In genomic region chr16:57102888-57103879, GRCh38 we compare ENCODE assay signal across 27 cellular contexts. TPM values are rescaled to one million over a fixed set of nuclear protein-coding genes. Genes with fewer than 3 reads are reported as not detected.
A peak's percentile ranks its signal among the peaks of the same experiment; 100 is the strongest.
DNase-seq lines count a peak whose midpoint lies in the region; ATAC-seq and TF ChIP-seq lines count a peak whose summit lies in the region.
"Had no signal": no experiment of that assay in that cellular context is flagged by ENCODE, and none has a peak within 500 bp of the region (broad histone marks: within the 10 kb centered on the region; RNA-seq: fewer than 3 reads in every experiment).

No MANE protein-coding gene starts in this region.

- peak overlapping the region; percentile 15 for H3K56ac ChIP-seq in mesendoderm (ENCODE audit: low read length)

- in situ Hi-C loops in gastrocnemius medialis (cut with MboI; ENCODE audit: low sequenced_read_pairs in 4 of 4), result no loop called here

- no peaks in the 10 kb centered on the region for H3K4me1 ChIP-seq in mesendoderm (ENCODE audit: control insufficient read depth, low read depth, low read length)
- H3K4me1 ChIP-seq in Caco-2, result no peaks in the 10 kb centered on the region
- peaks cover 0 to 11% of the 10 kb centered on the region in 2 donors for H3K4me1 ChIP-seq in gastrocnemius medialis
- H3K4me1 ChIP-seq: parathyroid adenoma had no signal

- no peaks in the 10 kb centered on the region for H3K27me3 ChIP-seq in mesendoderm (ENCODE audit: insufficient read depth, low read length, poor library complexity)
- no peaks in the 10 kb centered on the region for H3K27me3 ChIP-seq in Caco-2 (replicated peaks; ENCODE audit: control insufficient read depth, insufficient read depth, low read length)
- H3K27me3 ChIP-seq in gastrocnemius medialis, result no peaks in the 10 kb centered on the region
- H3K27me3 ChIP-seq: spleen had no signal

- H3K4me2 ChIP-seq in mesendoderm (ENCODE audit: low read length), result no peak overlapping the region

- H3K4ac ChIP-seq in mesendoderm (ENCODE audit: low read depth, low read length), result no peak overlapping the region

- H3K4me3 Mint-ChIP-seq in brain (no peak overlapping the region), Caco-2 (ENCODE audit: unreplicated experiment) (no peak overlapping the region)
- H3K4me3 Mint-ChIP-seq: CD4-positive, CD25-positive, alpha-beta regulatory T cell; IgD-negative memory B cell; natural killer cell treated with Interleukin-12 subunit alpha and Interleukin-12 subunit beta and Interleukin-15 and Interleukin-18, amount 100 ng/mL, for 72 hours; T-helper 1 cell treated with Interleukin-12 subunit alpha and Interleukin-12 subunit beta and Interleukin-4 antibody, amounts not matched to agents 30 μg/mL and 1 μg/mL, for 36 hours had no signal

- peak overlapping the region in 4 of 5 experiments; percentile 16 to 77 (median 37) for H3K27ac Mint-ChIP-seq in brain
- no peak overlapping the region for H3K27ac Mint-ChIP-seq in Caco-2 (ENCODE audit: unreplicated experiment)
- H3K27ac Mint-ChIP-seq: IgD-negative memory B cell; T-helper 1 cell treated with Interleukin-12 subunit alpha and Interleukin-12 subunit beta and Interleukin-4 antibody, amounts not matched to agents 30 μg/mL and 1 μg/mL, for 36 hours had no signal

- no peak overlapping the region for H2BK120ac ChIP-seq in mesendoderm (ENCODE audit: low read depth, low read length)

- no peak overlapping the region for H3K23ac ChIP-seq in mesendoderm (ENCODE audit: low read length)

- H2AK5ac ChIP-seq in mesendoderm (ENCODE audit: low read length), result no peak overlapping the region

- POLR2A ChIA-PET in Caco-2 (lab: Charles Lee), result no interaction called here

- CTCF ChIA-PET in Caco-2 (lab: Charles Lee), result interaction anchor here (1.3 kb wide), 1 partner anchor 10 kb away, joined by 9 read pairs; the partner anchor contains the start of gene CPNE2

- H3K9ac ChIP-seq in mesendoderm (ENCODE audit: low read length), result no peak overlapping the region
- H3K9ac ChIP-seq: parathyroid adenoma had no signal

- no peak for TF ChIP-seq POLR2A in gastrocnemius medialis (IDR thresholded peaks at IDR 0.05)

- no peak overlapping the region for H2BK15ac ChIP-seq in mesendoderm (replicated peaks; ENCODE audit: low read depth)

- no peak overlapping the region for H3K4me3 ChIP-seq in mesendoderm (ENCODE audit: low read length)
- no peak overlapping the region for H3K4me3 ChIP-seq in Caco-2 (ENCODE audit: low read depth, low read length)
- H3K4me3 ChIP-seq in gastrocnemius medialis, result no peak overlapping the region
- H3K4me3 ChIP-seq: GM12878, spleen had no signal

- H2BK5ac ChIP-seq in mesendoderm (ENCODE audit: low read length), result no peak overlapping the region

- H4K5ac ChIP-seq in mesendoderm (ENCODE audit: low read length), result no peak overlapping the region

- BruUV-seq in Caco-2 (replicated peaks; lab: Mats Ljungman, UMichigan), result no TSS peak

- H3K9me3 ChIP-seq in Caco-2 (no peaks in the 10 kb centered on the region), gastrocnemius medialis (no peaks in the 10 kb centered on the region)
- H3K9me3 ChIP-seq: spleen had no signal

- peak; percentile 5 for DNase-seq in NCI-H345 (lab: John Stamatoyannopoulos, UW)
- no peak for DNase-seq in NCI-H345 treated with DMSO at 0.1 percent for 48 hours (lab: John Stamatoyannopoulos, UW; ENCODE audit: unreplicated experiment)
- no peak for DNase-seq in mesendoderm
- no peak for DNase-seq in Caco-2
- no peak for DNase-seq in DMS153 (lab: John Stamatoyannopoulos, UW)
- no peak for DNase-seq in gastrocnemius medialis
- DNase-seq: activated CD4-positive, alpha-beta T cell treated with anti-CD3 and anti-CD28 coated beads for 1 hour; activated CD8-positive, alpha-beta memory T cell treated with anti-CD3 and anti-CD28 coated beads for 24 hours; activated gamma-delta T cell; CD4-positive, CD25-positive, alpha-beta regulatory T cell; effector CD4-positive, alpha-beta T cell; EL; GOT3; NCI-H1105; NCI-H1930; NCI-H226; NCI-H774; right cardiac atrium; spleen had no signal

- H3K27me3 Mint-ChIP-seq in brain (no peaks in the 10 kb centered on the region), Caco-2 (ENCODE audit: insufficient read depth, unreplicated experiment) (no peaks in the 10 kb centered on the region)
- H3K27me3 Mint-ChIP-seq: CD4-positive, CD25-positive, alpha-beta regulatory T cell; IgD-negative memory B cell; natural killer cell treated with Interleukin-12 subunit alpha and Interleukin-12 subunit beta and Interleukin-15 and Interleukin-18, amount 100 ng/mL, for 72 hours had no signal

- TF ChIP-seq CTCF in brain (conservative IDR thresholded peaks at IDR 0.05) (no peak), Caco-2 (IDR thresholded peaks at IDR 0.05; ENCODE audit: insufficient read depth in 1 of 2, low read depth in 1 of 2, low read length in 1 of 2, severe bottlenecking in 1 of 2, unreplicated experiment in 1 of 2) (no peak), gastrocnemius medialis (IDR thresholded peaks at IDR 0.05 in 4 of 5, conservative IDR thresholded peaks at IDR 0.05 in 1 of 5) (no peak)

- no peaks in the 10 kb centered on the region for H3K79me2 ChIP-seq in mesendoderm (ENCODE audit: control insufficient read depth, insufficient read depth, low read length)
- H3K79me2 ChIP-seq: parathyroid adenoma had no signal

- H3K4me1 Mint-ChIP-seq in brain (peaks cover 66% of the 10 kb centered on the region), Caco-2 (ENCODE audit: low read depth, unreplicated experiment) (peaks cover 9% of the 10 kb centered on the region)

- H3K9me3 Mint-ChIP-seq in brain (no peaks in the 10 kb centered on the region), Caco-2 (ENCODE audit: unreplicated experiment) (no peaks in the 10 kb centered on the region)
- H3K9me3 Mint-ChIP-seq: CD4-positive, CD25-positive, alpha-beta regulatory T cell; IgD-negative memory B cell; natural killer cell treated with Interleukin-12 subunit alpha and Interleukin-12 subunit beta and Interleukin-15 and Interleukin-18, amount 100 ng/mL, for 72 hours; T-helper 1 cell treated with Interleukin-12 subunit alpha and Interleukin-12 subunit beta and Interleukin-4 antibody, amounts not matched to agents 30 μg/mL and 1 μg/mL, for 36 hours had no signal

- intact Hi-C loops in Caco-2 (cut with micrococcal nuclease; ENCODE audit: unreplicated experiment), result no loop called here
- intact Hi-C loops in gastrocnemius medialis (cut with DNase I; ENCODE audit: low total_unique reads), result no loop called here

- no peaks in the 10 kb centered on the region for H3K36me3 ChIP-seq in mesendoderm (ENCODE audit: control insufficient read depth, insufficient read depth, low read length)
- no peaks in the 10 kb centered on the region for H3K36me3 ChIP-seq in Caco-2 (ENCODE audit: control insufficient read depth, insufficient read depth, low read length)
- H3K36me3 ChIP-seq in gastrocnemius medialis, result no peaks in the 10 kb centered on the region
- H3K36me3 ChIP-seq: spleen had no signal

- no peak overlapping the region for H3K27ac ChIP-seq in mesendoderm (ENCODE audit: low read depth, low read length)
- H3K27ac ChIP-seq in temporal lobe (ENCODE audit: low read depth, low read length), result peak overlapping the region; percentile 98
- H3K27ac ChIP-seq in gastrocnemius medialis, result no peak overlapping the region
- H3K27ac ChIP-seq: 22Rv1, parathyroid adenoma, spleen had no signal

- H3K79me1 ChIP-seq in mesendoderm (ENCODE audit: low read length), result no peaks in the 10 kb centered on the region

- WGBS in mesendoderm (ENCODE audit: extremely low coverage, insufficient coverage, low lambda C conversion rate), result 100% methylated on average over 1 of the region's 16 CpGs

- H4K8ac ChIP-seq in mesendoderm (ENCODE audit: low read depth, low read length), result no peak overlapping the region

- H3K18ac ChIP-seq in mesendoderm (ENCODE audit: low read length), result no peak overlapping the region

- no peak for ATAC-seq in gastrocnemius medialis
- ATAC-seq: GM12878; natural killer cell treated with Interleukin-12 subunit alpha and Interleukin-12 subunit beta and Interleukin-15 and Interleukin-18, amount 100 ng/mL, for 72 hours; right cardiac atrium had no signal

- H3K36me3 Mint-ChIP-seq in brain (no peaks in the 10 kb centered on the region), Caco-2 (ENCODE audit: insufficient read depth, unreplicated experiment) (peaks cover 21% of the 10 kb centered on the region)
- H3K36me3 Mint-ChIP-seq: CD4-positive, CD25-positive, alpha-beta regulatory T cell; natural killer cell treated with Interleukin-12 subunit alpha and Interleukin-12 subunit beta and Interleukin-15 and Interleukin-18, amount 100 ng/mL, for 72 hours had no signal

RNA-seq across cellular contexts. Expression of gene CPNE2, which starts 10.8 kb away (rescaled TPM):
- 87.8 TPM for polyA plus RNA-seq in brain (ENCODE audit: insufficient read depth, low read depth, low replicate concordance)
- 8.8 TPM for polyA plus RNA-seq in mesendoderm (2013, experiment 1 of 2)
- 9.5 TPM for polyA plus RNA-seq in mesendoderm (2013, experiment 2 of 2)
- total RNA-seq in temporal lobe, result 42.5 TPM
- total RNA-seq in Caco-2 (2022), result 37.7 and 46.3 TPM in 2 replicates
- 10 to 100 TPM; 11.7 to 20.0 (median 17.2) TPM for total RNA-seq in gastrocnemius medialis
